ENCODE assay signal across 12 cellular contexts in genomic region chr20:17606001-17606400, GRCh38.
"Had no signal": no experiment of that assay in that cellular context is flagged by ENCODE, and none has a peak within 500 bp of the region (broad histone marks: within the 10 kb centered on the region; RNA-seq: fewer than 3 reads in every experiment).

No MANE protein-coding gene starts in this region.

- H3K9me3 ChIP-seq: ovary, vagina had no signal

- H3K27me3 ChIP-seq: neural progenitor cell, ovary, vagina had no signal

- DNase-seq: activated CD4-positive, alpha-beta T cell treated with anti-CD3 and anti-CD28 coated beads, Interleukin-2, amount 50 U/mL, for 1 hour; activated CD8-positive, alpha-beta memory T cell treated with anti-CD3 and anti-CD28 coated beads for 24 hours; activated naive CD4-positive, alpha-beta T cell; activated naive CD8-positive, alpha-beta T cell treated with anti-CD3 and anti-CD28 coated beads, Interleukin-2, amount 10 ng/mL, durations not matched to agents 7 days and 5 days; anterior cingulate cortex; foreskin fibroblast; ovary; stimulated activated CD4-positive, alpha-beta T cell treated with anti-CD3 and anti-CD28 coated beads, Interleukin-2, amount 100 ng/mL, for 24 hours had no signal

- H3K4me2 ChIP-seq: neural progenitor cell had no signal

- H3K9ac ChIP-seq: neural progenitor cell had no signal

- ATAC-seq: activated CD4-positive, CD25-positive, alpha-beta regulatory T cell treated with anti-CD3 and anti-CD28 coated beads, Interleukin-2, amount 50 U/mL, for 24 hours; sciatic nerve had no signal

- H3K27ac ChIP-seq: neural progenitor cell, ovary, vagina had no signal

- H3K36me3 ChIP-seq: neural progenitor cell, ovary had no signal

- H2AFZ ChIP-seq: neural progenitor cell had no signal

- H3K4me3 ChIP-seq: neural progenitor cell, ovary, vagina had no signal
